In genomic region chr4:79875500-79875899, GRCh38 we compare ENCODE assay signal across 23 cellular contexts.
DNase-seq lines count a peak whose midpoint lies in the region; ATAC-seq, FAIRE-seq and TF ChIP-seq lines count a peak whose summit lies in the region.
"Had no signal": no experiment of that assay in that cellular context is flagged by ENCODE, and none has a peak within 500 bp of the region (broad histone marks: within the 10 kb centered on the region; RNA-seq: fewer than 3 reads in every experiment).

No MANE protein-coding gene starts in this region.

- no peak for TF ChIP-seq EP300 in H1 (IDR thresholded peaks at IDR 0.05; ENCODE audit: borderline replicate concordance in 1 of 2, low read depth in 2 of 2, low read length in 2 of 2)

- H3K4me1 ChIP-seq in GM23248 (ENCODE audit: insufficient read depth), result no peaks in the 10 kb centered on the region
- no peaks in the 10 kb centered on the region for H3K4me1 ChIP-seq in H1 (replicated peaks in 1 of 4; ENCODE audit: control insufficient read depth in 3 of 4, insufficient read depth in 4 of 4, low read length in 3 of 4)
- H3K4me1 ChIP-seq: BE2C, HAP-1 had no signal

- CTCF ChIA-PET in H1 (lab: Charles Lee; ENCODE audit: partially characterized antibody), result no interaction called here

- H3F3A ChIP-seq in GM23248 (ENCODE audit: insufficient read depth), result no peaks in the 10 kb centered on the region

- no peak overlapping the region for H3K23ac ChIP-seq in H1 (ENCODE audit: insufficient read length)

- H3K18ac ChIP-seq in H1 (ENCODE audit: extremely low read depth, low read length), result no peak overlapping the region

- no peaks in the 10 kb centered on the region for H3K9me2 ChIP-seq in GM23248 (ENCODE audit: insufficient read depth)

- H3K9me3 Mint-ChIP-seq in nephron progenitor cell, result peaks cover 5% of the 10 kb centered on the region

- intact Hi-C loops in sciatic nerve (cut with DNase I), result no loop called here

- no peaks in the 10 kb centered on the region for H3K79me2 ChIP-seq in GM23248 (ENCODE audit: insufficient read depth)
- H3K79me2 ChIP-seq in H1 (ENCODE audit: control insufficient read depth in 1 of 2, insufficient read depth in 2 of 2, low read length in 2 of 2), result no peaks in the 10 kb centered on the region

- H3K4me3 Mint-ChIP-seq in nephron progenitor cell, result no peak overlapping the region
- H3K4me3 Mint-ChIP-seq: CD4-positive, CD25-positive, alpha-beta regulatory T cell; CD8-positive, alpha-beta memory T cell had no signal

- no peak overlapping the region for H4K5ac ChIP-seq in H1 (ENCODE audit: insufficient read length, low read depth, low read length)

- no peak overlapping the region for H2BK120ac ChIP-seq in H1 (replicated peaks; ENCODE audit: low read depth, low read length)

- no peaks in the 10 kb centered on the region for H3K36me3 Mint-ChIP-seq in nephron progenitor cell (ENCODE audit: low read depth)
- H3K36me3 Mint-ChIP-seq: CD4-positive, CD25-positive, alpha-beta regulatory T cell had no signal

- no peaks in the 10 kb centered on the region for H3K27me3 Mint-ChIP-seq in nephron progenitor cell (ENCODE audit: low read depth, poor library complexity)
- H3K27me3 Mint-ChIP-seq: CD4-positive, CD25-positive, alpha-beta regulatory T cell; CD8-positive, alpha-beta memory T cell had no signal

- ATAC-seq in sciatic nerve (peak; percentile 94), HG02571 (IDR thresholded peaks at IDR 0.05; ENCODE audit: unreplicated experiment) (no peak)

- peak overlapping the region; percentile 21 for H3K4ac ChIP-seq in H1 (replicated peaks; ENCODE audit: insufficient read length, low read depth, low read length)

- no peak overlapping the region for H4K91ac ChIP-seq in H1 (replicated peaks; ENCODE audit: insufficient read length, low read length)

- H3K9me3 ChIP-seq in GM23248 (ENCODE audit: low read depth), result no peaks in the 10 kb centered on the region
- H3K9me3 ChIP-seq in H1 (ENCODE audit: insufficient read depth in 2 of 2, low read depth in 1 of 2, low read length in 1 of 2), result no peaks in the 10 kb centered on the region
- H3K9me3 ChIP-seq: BE2C had no signal

- no peaks in the 10 kb centered on the region for H3K23me2 ChIP-seq in H1 (ENCODE audit: low read depth, low read length)

- TF ChIP-seq RAD21 in H1 (IDR thresholded peaks at IDR 0.05 in 1 of 2, conservative IDR thresholded peaks at IDR 0.05 in 1 of 2; ENCODE audit: low read depth in 2 of 2, low read length in 2 of 2), result no peak

- no peaks in the 10 kb centered on the region for H3K27me3 ChIP-seq in GM23248 (replicated peaks; ENCODE audit: insufficient read depth)
- no peaks in the 10 kb centered on the region for H3K27me3 ChIP-seq in H1 (replicated peaks in 1 of 4; ENCODE audit: control insufficient read depth in 3 of 4, extremely low read depth in 1 of 4, insufficient read depth in 3 of 4, low read length in 3 of 4)
- H3K27me3 ChIP-seq: BE2C had no signal

- H3K27ac ChIP-seq in GM23248 (no peak overlapping the region), H1 (ENCODE audit: low read depth, low read length) (no peak overlapping the region)
- H3K27ac ChIP-seq: HL-60 had no signal

- H3K56ac ChIP-seq in H1 (replicated peaks; ENCODE audit: insufficient read length, low read depth, low read length), result no peak overlapping the region

- peak overlapping the region; percentile 91 for H3K27ac Mint-ChIP-seq in nephron progenitor cell
- H3K27ac Mint-ChIP-seq: CD8-positive, alpha-beta memory T cell had no signal

- H2BK20ac ChIP-seq in H1 (ENCODE audit: low read length), result no peak overlapping the region

- H2BK12ac ChIP-seq in H1 (ENCODE audit: low read depth, low read length), result no peak overlapping the region

- H3K36me3 ChIP-seq in GM23248 (ENCODE audit: low read depth) (no peaks in the 10 kb centered on the region), H1 (ENCODE audit: control insufficient read depth in 2 of 4, insufficient read depth in 4 of 4, low read length in 3 of 4) (no peaks in the 10 kb centered on the region)
- H3K36me3 ChIP-seq: BE2C, HAP-1 had no signal

- TF ChIP-seq CTCF in H1 (IDR thresholded peaks at IDR 0.05; ENCODE audit: control extremely low read depth in 1 of 3, insufficient read depth in 1 of 3, low read depth in 1 of 3, low read length in 3 of 3) (no peak), nephron progenitor cell (IDR thresholded peaks at IDR 0.05) (no peak)

- no peak overlapping the region for H2AK5ac ChIP-seq in H1 (ENCODE audit: low read depth, low read length)

- no peak overlapping the region for H3K9ac ChIP-seq in GM23248
- no peak overlapping the region for H3K9ac ChIP-seq in H1 (replicated peaks in 1 of 4; ENCODE audit: extremely low read depth in 1 of 4, low read depth in 3 of 4, low read length in 3 of 4)

- H4K20me1 ChIP-seq in GM23248 (ENCODE audit: insufficient read depth) (no peaks in the 10 kb centered on the region), H1 (replicated peaks in 1 of 2; ENCODE audit: control insufficient read depth in 1 of 2, insufficient read depth in 2 of 2, low read length in 2 of 2) (no peaks in the 10 kb centered on the region)

- H2AFZ ChIP-seq in GM23248 (0 out of 2 replicates have a peak overlapping the region, but pooled peaks have one; percentile 8), H1 (ENCODE audit: low read length) (no peak overlapping the region)

- no peak for DNase-seq in GM23248
- no peak for DNase-seq in H1 (ENCODE audit: low read depth in 1 of 2, low spot score in 2 of 2)
- DNase-seq in nephron progenitor cell, result no peak
- no peak for DNase-seq in sciatic nerve (ENCODE audit: low spot score)
- no peak for DNase-seq in 8988T
- DNase-seq in HuH-7 (ENCODE audit: low spot score), result no peak
- DNase-seq: ACHN; BE2C; C1 segment of cervical spinal cord; CD4-positive, CD25-positive, alpha-beta regulatory T cell; CD8-positive, alpha-beta memory T cell; COR-L47; DMS153; DMS79; GDM1; IMR-90; KBM-7 had no signal

- 34 to 36% methylated on average over 3 of the region's 3 CpGs for WGBS in GM23248 (ENCODE audit: low coverage in 1 of 2, low lambda C conversion rate in 2 of 2, missing lambda C conversion rate in 2 of 2), 2 experiments
- WGBS in H1 (ENCODE audit: extremely low coverage in 1 of 2, insufficient coverage in 1 of 2, insufficient read length in 1 of 2, insufficient replicate concordance in 2 of 2, low coverage in 1 of 2, low lambda C conversion rate in 2 of 2, missing lambda C conversion rate in 1 of 2), 2 experiments, result 87% methylated on average over 3 of the region's 3 CpGs; no CpG with 5 or more reads in 1 of the 2 experiments

- POLR2A ChIA-PET in H1 (lab: Charles Lee; ENCODE audit: partially characterized antibody), result no interaction called here

- H4K8ac ChIP-seq in H1 (ENCODE audit: extremely low read depth, insufficient read depth, low read length), result no peak overlapping the region

- no peak overlapping the region for H2BK5ac ChIP-seq in H1 (ENCODE audit: low read depth, low read length)

- FAIRE-seq in H1 (lab: Jason Lieb, UNC), result no peak
- FAIRE-seq: A204.1, GM12892, GM18507 had no signal

- H3K4me3 ChIP-seq in GM23248, result no peak overlapping the region
- H3K4me3 ChIP-seq in H1 (ENCODE audit: extremely low read depth in 1 of 4, insufficient read depth in 2 of 4, low read depth in 3 of 4, low read length in 4 of 4), result no peak overlapping the region
- H3K4me3 ChIP-seq: HAP-1 had no signal

- H2BK15ac ChIP-seq in H1 (ENCODE audit: low read length), result no peak overlapping the region

- H3K4me1 Mint-ChIP-seq in nephron progenitor cell, result peaks cover 7% of the 10 kb centered on the region
- H3K4me1 Mint-ChIP-seq: CD4-positive, CD25-positive, alpha-beta regulatory T cell; CD8-positive, alpha-beta memory T cell had no signal

- H3K14ac ChIP-seq in H1 (ENCODE audit: insufficient read length), result no peak overlapping the region

- TF ChIP-seq POLR2A in H1 (IDR thresholded peaks at IDR 0.05; ENCODE audit: control extremely low read depth in 1 of 2, low read depth in 2 of 2, low read length in 2 of 2), result no peak

- in situ Hi-C loops in GM23248 (cut with MboI), result no loop called here

- H3K4me2 ChIP-seq in GM23248 (ENCODE audit: unreplicated experiment) (no peak overlapping the region), H1 (ENCODE audit: insufficient read depth in 1 of 2, low read depth in 2 of 2, low read length in 2 of 2) (no peak overlapping the region)

- no peaks in the 10 kb centered on the region for H3K79me1 ChIP-seq in H1 (ENCODE audit: low read depth, low read length)

TF ChIP-seq in H1, 55 proteins besides CTCF, POLR2A, EP300 and RAD21:
- TF ChIP-seq HDAC2 (IDR thresholded peaks at IDR 0.05; ENCODE audit: borderline replicate concordance in 1 of 2, low read depth in 2 of 2, low read length in 2 of 2) (no peak), POLR2AphosphoS5 (IDR thresholded peaks at IDR 0.05; ENCODE audit: low read depth, low read length) (no peak), ATF2 (IDR thresholded peaks at IDR 0.05; ENCODE audit: low read length) (no peak), JUN (IDR thresholded peaks at IDR 0.05; ENCODE audit: low read depth, low read length) (no peak), RFX5 (IDR thresholded peaks at IDR 0.05; ENCODE audit: borderline replicate concordance, low read depth, low read length) (no peak), SRF (IDR thresholded peaks at IDR 0.05; ENCODE audit: low read depth, low read length) (no peak), RXRA (IDR thresholded peaks at IDR 0.05; ENCODE audit: insufficient read depth, low read depth, low read length) (no peak), EGR1 (IDR thresholded peaks at IDR 0.05; ENCODE audit: borderline replicate concordance, low read depth, low read length) (no peak), E2F6 (IDR thresholded peaks at IDR 0.05) (no peak)
